In the genomic region with DNA sequence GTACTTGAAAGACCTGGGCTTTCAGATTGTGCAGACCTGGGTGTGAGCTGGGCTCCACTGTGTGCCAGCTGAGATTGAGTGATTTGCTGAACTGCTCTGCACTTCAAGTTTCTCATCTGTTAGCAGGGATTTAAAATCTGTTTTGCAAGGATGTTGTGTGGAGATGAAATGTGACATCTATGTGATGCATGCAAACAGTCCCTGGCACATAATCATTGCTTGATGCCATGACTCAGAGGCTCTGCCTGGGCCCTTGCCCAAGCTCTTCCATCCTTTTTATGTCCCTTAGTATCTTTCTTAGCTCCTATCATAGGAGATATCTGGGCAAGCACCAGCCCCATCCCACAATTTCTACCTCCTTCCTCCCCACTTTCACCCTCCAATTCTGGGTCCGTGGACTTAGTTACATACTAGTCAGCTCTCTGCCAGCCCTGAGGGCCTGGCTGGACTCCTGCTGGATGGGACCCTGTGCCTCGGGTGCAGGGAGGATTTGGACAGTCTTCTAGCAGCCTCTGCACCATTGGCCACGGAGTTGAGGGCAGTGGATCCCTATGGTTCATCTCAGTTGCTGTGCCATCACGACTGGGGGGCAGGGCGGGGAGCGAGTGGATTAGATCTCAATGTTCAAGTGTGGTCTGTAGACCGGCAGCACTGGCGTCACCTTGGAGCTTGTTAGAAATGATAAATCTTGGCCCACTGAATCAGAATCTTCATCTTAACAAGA, we compare ENCODE assay signal across 2 cellular contexts.
TF ChIP-seq lines count a peak whose summit lies in the region.

No MANE protein-coding gene starts in this region.

TF ChIP-seq in SK-N-SH treated with all-trans-retinoic acid at 6 μM for 48 hours, 23 proteins besides CTCF, POLR2A, EP300 and RAD21 (continued from another document):
- TF ChIP-seq, protein P1, sequence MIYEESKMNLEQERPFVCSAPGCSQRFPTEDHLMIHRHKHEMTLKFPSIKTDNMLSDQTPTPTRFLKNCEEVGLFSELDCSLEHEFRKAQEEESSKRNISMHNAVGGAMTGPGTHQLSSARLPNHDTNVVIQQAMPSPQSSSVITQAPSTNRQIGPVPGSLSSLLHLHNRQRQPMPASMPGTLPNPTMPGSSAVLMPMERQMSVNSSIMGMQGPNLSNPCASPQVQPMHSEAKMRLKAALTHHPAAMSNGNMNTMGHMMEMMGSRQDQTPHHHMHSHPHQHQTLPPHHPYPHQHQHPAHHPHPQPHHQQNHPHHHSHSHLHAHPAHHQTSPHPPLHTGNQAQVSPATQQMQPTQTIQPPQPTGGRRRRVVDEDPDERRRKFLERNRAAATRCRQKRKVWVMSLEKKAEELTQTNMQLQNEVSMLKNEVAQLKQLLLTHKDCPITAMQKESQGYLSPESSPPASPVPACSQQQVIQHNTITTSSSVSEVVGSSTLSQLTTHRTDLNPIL (CRISPR knock-in tag; IDR thresholded peaks at IDR 0.05; ENCODE audit: low read depth): no peak
- TF ChIP-seq ZFP3 (CRISPR knock-in tag; IDR thresholded peaks at IDR 0.05) (no peak), RARB (CRISPR knock-in tag; IDR thresholded peaks at IDR 0.05) (no peak), ARNTL (CRISPR knock-in tag; IDR thresholded peaks at IDR 0.05; ENCODE audit: borderline replicate concordance, low read depth) (no peak), ZFP30 (CRISPR knock-in tag; IDR thresholded peaks at IDR 0.05) (no peak), CSDC2 (CRISPR knock-in tag; IDR thresholded peaks at IDR 0.05) (no peak), TOX (CRISPR knock-in tag; IDR thresholded peaks at IDR 0.05; ENCODE audit: borderline replicate concordance) (no peak), ZNF565 (CRISPR knock-in tag; conservative IDR thresholded peaks at IDR 0.05; ENCODE audit: low read depth) (no peak), ZNF8 (CRISPR knock-in tag; IDR thresholded peaks at IDR 0.05) (no peak), PPARA (CRISPR knock-in tag; IDR thresholded peaks at IDR 0.05; ENCODE audit: borderline replicate concordance) (no peak), ISL1 (CRISPR knock-in tag; IDR thresholded peaks at IDR 0.05) (no peak), TCF4 (CRISPR knock-in tag; IDR thresholded peaks at IDR 0.05; ENCODE audit: borderline replicate concordance) (no peak), ZNF70 (CRISPR knock-in tag; IDR thresholded peaks at IDR 0.05) (no peak)
- TF ChIP-seq, protein P2, sequence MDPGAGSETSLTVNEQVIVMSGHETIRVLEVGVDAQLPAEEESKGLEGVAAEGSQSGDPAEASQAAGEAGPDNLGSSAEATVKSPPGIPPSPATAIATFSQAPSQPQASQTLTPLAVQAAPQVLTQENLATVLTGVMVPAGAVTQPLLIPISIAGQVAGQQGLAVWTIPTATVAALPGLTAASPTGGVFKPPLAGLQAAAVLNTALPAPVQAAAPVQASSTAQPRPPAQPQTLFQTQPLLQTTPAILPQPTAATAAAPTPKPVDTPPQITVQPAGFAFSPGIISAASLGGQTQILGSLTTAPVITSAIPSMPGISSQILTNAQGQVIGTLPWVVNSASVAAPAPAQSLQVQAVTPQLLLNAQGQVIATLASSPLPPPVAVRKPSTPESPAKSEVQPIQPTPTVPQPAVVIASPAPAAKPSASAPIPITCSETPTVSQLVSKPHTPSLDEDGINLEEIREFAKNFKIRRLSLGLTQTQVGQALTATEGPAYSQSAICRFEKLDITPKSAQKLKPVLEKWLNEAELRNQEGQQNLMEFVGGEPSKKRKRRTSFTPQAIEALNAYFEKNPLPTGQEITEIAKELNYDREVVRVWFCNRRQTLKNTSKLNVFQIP (CRISPR knock-in tag; IDR thresholded peaks at IDR 0.05; ENCODE audit: borderline replicate concordance, low read depth): no peak

TF ChIP-seq in SK-N-SH, 30 proteins besides CTCF, POLR2A, EP300 and RAD21 (continued from another document):
- TF ChIP-seq, protein P3, sequence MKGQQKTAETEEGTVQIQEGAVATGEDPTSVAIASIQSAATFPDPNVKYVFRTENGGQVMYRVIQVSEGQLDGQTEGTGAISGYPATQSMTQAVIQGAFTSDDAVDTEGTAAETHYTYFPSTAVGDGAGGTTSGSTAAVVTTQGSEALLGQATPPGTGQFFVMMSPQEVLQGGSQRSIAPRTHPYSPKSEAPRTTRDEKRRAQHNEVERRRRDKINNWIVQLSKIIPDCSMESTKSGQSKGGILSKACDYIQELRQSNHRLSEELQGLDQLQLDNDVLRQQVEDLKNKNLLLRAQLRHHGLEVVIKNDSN (IDR thresholded peaks at IDR 0.05; ENCODE audit: borderline replicate concordance, low read depth): no peak
- TF ChIP-seq, protein P4, sequence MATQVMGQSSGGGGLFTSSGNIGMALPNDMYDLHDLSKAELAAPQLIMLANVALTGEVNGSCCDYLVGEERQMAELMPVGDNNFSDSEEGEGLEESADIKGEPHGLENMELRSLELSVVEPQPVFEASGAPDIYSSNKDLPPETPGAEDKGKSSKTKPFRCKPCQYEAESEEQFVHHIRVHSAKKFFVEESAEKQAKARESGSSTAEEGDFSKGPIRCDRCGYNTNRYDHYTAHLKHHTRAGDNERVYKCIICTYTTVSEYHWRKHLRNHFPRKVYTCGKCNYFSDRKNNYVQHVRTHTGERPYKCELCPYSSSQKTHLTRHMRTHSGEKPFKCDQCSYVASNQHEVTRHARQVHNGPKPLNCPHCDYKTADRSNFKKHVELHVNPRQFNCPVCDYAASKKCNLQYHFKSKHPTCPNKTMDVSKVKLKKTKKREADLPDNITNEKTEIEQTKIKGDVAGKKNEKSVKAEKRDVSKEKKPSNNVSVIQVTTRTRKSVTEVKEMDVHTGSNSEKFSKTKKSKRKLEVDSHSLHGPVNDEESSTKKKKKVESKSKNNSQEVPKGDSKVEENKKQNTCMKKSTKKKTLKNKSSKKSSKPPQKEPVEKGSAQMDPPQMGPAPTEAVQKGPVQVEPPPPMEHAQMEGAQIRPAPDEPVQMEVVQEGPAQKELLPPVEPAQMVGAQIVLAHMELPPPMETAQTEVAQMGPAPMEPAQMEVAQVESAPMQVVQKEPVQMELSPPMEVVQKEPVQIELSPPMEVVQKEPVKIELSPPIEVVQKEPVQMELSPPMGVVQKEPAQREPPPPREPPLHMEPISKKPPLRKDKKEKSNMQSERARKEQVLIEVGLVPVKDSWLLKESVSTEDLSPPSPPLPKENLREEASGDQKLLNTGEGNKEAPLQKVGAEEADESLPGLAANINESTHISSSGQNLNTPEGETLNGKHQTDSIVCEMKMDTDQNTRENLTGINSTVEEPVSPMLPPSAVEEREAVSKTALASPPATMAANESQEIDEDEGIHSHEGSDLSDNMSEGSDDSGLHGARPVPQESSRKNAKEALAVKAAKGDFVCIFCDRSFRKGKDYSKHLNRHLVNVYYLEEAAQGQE (IDR thresholded peaks at IDR 0.05; ENCODE audit: low read depth, low read length): no peak
- TF ChIP-seq SIN3A (IDR thresholded peaks at IDR 0.05; ENCODE audit: borderline replicate concordance, low read depth, low read length) (no peak), POLR2AphosphoS5 (IDR thresholded peaks at IDR 0.05; ENCODE audit: low read depth, low read length) (no peak), TAF1 (IDR thresholded peaks at IDR 0.05; ENCODE audit: borderline replicate concordance, low read depth, low read length) (no peak), NFIC (IDR thresholded peaks at IDR 0.05; ENCODE audit: borderline replicate concordance) (no peak; the same call in 1 of the 2 replicates), CHD2 (IDR thresholded peaks at IDR 0.05; ENCODE audit: low read length, partially characterized antibody) (no peak)
- TF ChIP-seq, protein P5, sequence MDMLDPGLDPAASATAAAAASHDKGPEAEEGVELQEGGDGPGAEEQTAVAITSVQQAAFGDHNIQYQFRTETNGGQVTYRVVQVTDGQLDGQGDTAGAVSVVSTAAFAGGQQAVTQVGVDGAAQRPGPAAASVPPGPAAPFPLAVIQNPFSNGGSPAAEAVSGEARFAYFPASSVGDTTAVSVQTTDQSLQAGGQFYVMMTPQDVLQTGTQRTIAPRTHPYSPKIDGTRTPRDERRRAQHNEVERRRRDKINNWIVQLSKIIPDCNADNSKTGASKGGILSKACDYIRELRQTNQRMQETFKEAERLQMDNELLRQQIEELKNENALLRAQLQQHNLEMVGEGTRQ (IDR thresholded peaks at IDR 0.05; ENCODE audit: borderline replicate concordance, low read depth, low read length): no peak
